In genomic region chr17:64128787-64129514, GRCh38 we compare ENCODE assay signal across 8 cellular contexts. TPM values are rescaled to one million over a fixed set of nuclear protein-coding genes. Genes with fewer than 3 reads are reported as not detected.
A peak's percentile ranks its signal among the peaks of the same experiment; 100 is the strongest.
DNase-seq lines count a peak whose midpoint lies in the region; ATAC-seq and TF ChIP-seq lines count a peak whose summit lies in the region.

No MANE protein-coding gene starts in this region.

- peak overlapping the region in 3 of 4 donors; percentile 43 to 97 (median 88) for H3K4me3 ChIP-seq in adrenal gland
- peak overlapping the region; percentile 80 for H3K4me3 ChIP-seq in iPS-20b (ENCODE audit: low read length)

- H3K36me3 ChIP-seq in ES-I3 (ENCODE audit: insufficient read depth, low read length) (no peaks in the 10 kb centered on the region), adrenal gland (replicated peaks in 1 of 2) (no peaks in the 10 kb centered on the region), iPS-20b (ENCODE audit: insufficient read depth, low read depth, low read length) (no peaks in the 10 kb centered on the region)

- peaks cover 9% of the 10 kb centered on the region for H3K36me3 Mint-ChIP-seq in IgD-negative memory B cell
- peaks cover 3 to 6% of the 10 kb centered on the region in 2 donors for H3K36me3 Mint-ChIP-seq in stimulated activated naive B cell treated with anti-CD40 and anti-IgM and Interleukin-4, amounts not matched to agents 10 μg/mL and 1 μg/mL and 100 μg/mL, for 72 hours

- H3K4me1 ChIP-seq in ES-I3 (ENCODE audit: insufficient read depth, low read length), result peaks cover 11% of the 10 kb centered on the region; the same call in 1 of the 2 replicates
- peaks cover 38 to 64% of the 10 kb centered on the region in 2 donors for H3K4me1 ChIP-seq in adrenal gland (replicated peaks in 1 of 2)
- peaks cover 6% of the 10 kb centered on the region; the same call in 1 of the 2 replicates for H3K4me1 ChIP-seq in iPS-20b (ENCODE audit: insufficient read depth, low read length)

- TF ChIP-seq POLR2A in adrenal gland (IDR thresholded peaks at IDR 0.05), result no peak

- H3K9ac ChIP-seq in ES-I3 (ENCODE audit: low read depth, low read length), result peak overlapping the region; percentile 57
- H3K9ac ChIP-seq in iPS-20b (ENCODE audit: low read depth, low read length), result peak overlapping the region; percentile 59; the same call in 1 of the 2 replicates

- intact Hi-C loops in adrenal gland (cut with DNase I), result no loop called here

- no peaks in the 10 kb centered on the region for H3K9me3 Mint-ChIP-seq in IgD-negative memory B cell
- no peaks in the 10 kb centered on the region for H3K9me3 Mint-ChIP-seq in stimulated activated naive B cell treated with anti-CD40 and anti-IgM and Interleukin-4, amounts not matched to agents 10 μg/mL and 1 μg/mL and 100 μg/mL, for 72 hours

- no peak for ATAC-seq in stimulated activated naive B cell treated with anti-CD40 and anti-IgM and Interleukin-4, amounts not matched to agents 10 μg/mL and 1 μg/mL and 100 μg/mL, for 72 hours (replicated peaks)
- ATAC-seq in GM18519 (IDR thresholded peaks at IDR 0.05; ENCODE audit: low FRiP score, unreplicated experiment), result no peak
- ATAC-seq in HG03025 (IDR thresholded peaks at IDR 0.05; ENCODE audit: low FRiP score, unreplicated experiment), result no peak

- H3K27me3 Mint-ChIP-seq in IgD-negative memory B cell, result no peaks in the 10 kb centered on the region
- no peaks in the 10 kb centered on the region for H3K27me3 Mint-ChIP-seq in stimulated activated naive B cell treated with anti-CD40 and anti-IgM and Interleukin-4, amounts not matched to agents 10 μg/mL and 1 μg/mL and 100 μg/mL, for 72 hours

- H3K9me3 ChIP-seq in ES-I3 (ENCODE audit: control insufficient read depth, insufficient read depth, low read length) (no peaks in the 10 kb centered on the region), adrenal gland (replicated peaks in 1 of 3) (no peaks in the 10 kb centered on the region), iPS-20b (ENCODE audit: insufficient read depth, low read depth, low read length) (no peaks in the 10 kb centered on the region)

- peak overlapping the region; percentile 33 to 94 (median 71) for H3K27ac Mint-ChIP-seq in IgD-negative memory B cell
- peak overlapping the region; percentile 51 for H3K27ac Mint-ChIP-seq in stimulated activated naive B cell treated with anti-CD40 and anti-IgM and Interleukin-4, amounts not matched to agents 10 μg/mL and 1 μg/mL and 100 μg/mL, for 72 hours

- H3K27ac ChIP-seq in adrenal gland (peak overlapping the region; percentile 79 to 98 (median 91)), iPS-20b (ENCODE audit: low read length) (no peak overlapping the region)

- H3K4me1 Mint-ChIP-seq in IgD-negative memory B cell, result peaks cover 8 to 26% (median 11%) of the 10 kb centered on the region in 3 donors
- H3K4me1 Mint-ChIP-seq in stimulated activated naive B cell treated with anti-CD40 and anti-IgM and Interleukin-4, amounts not matched to agents 10 μg/mL and 1 μg/mL and 100 μg/mL, for 72 hours, result peaks cover 28 to 43% of the 10 kb centered on the region in 2 donors

- WGBS in adrenal gland, 4 donors, result 6 to 11% (median 9%) methylated on average over 14 to 15 of the region's 15 CpGs

- no peak for TF ChIP-seq CTCF in adrenal gland (IDR thresholded peaks at IDR 0.05)

- DNase-seq in adrenal gland (peak in 2 of 7 donors; percentile 45 to 53), foreskin melanocyte (no peak)
- DNase-seq in stimulated activated naive B cell treated with anti-CD40 and anti-IgM and Interleukin-4, amounts not matched to agents 10 μg/mL and 1 μg/mL and 100 μg/mL, for 72 hours, result no peak

- H3K4me3 Mint-ChIP-seq in IgD-negative memory B cell, result peak overlapping the region; percentile 83 to 99 (median 86)
- peak overlapping the region; percentile 81 to 83 for H3K4me3 Mint-ChIP-seq in stimulated activated naive B cell treated with anti-CD40 and anti-IgM and Interleukin-4, amounts not matched to agents 10 μg/mL and 1 μg/mL and 100 μg/mL, for 72 hours

- no peaks in the 10 kb centered on the region for H3K27me3 ChIP-seq in adrenal gland
- H3K27me3 ChIP-seq in iPS-20b (ENCODE audit: insufficient read depth, low read length), result peaks cover 31% of the 10 kb centered on the region

RNA-seq across cellular contexts. Expression of gene ERN1, which starts 1.0 kb away (rescaled TPM):
- polyA plus RNA-seq in IgD-negative memory B cell (9.6 TPM), adrenal gland (10 to 100 TPM; 31.9 to 52.4 (median 32.6) TPM)
- 100 to 1,000 TPM in 5 of 8 donors, 10 to 100 TPM in 3; 47.7 to 205 (median 122) TPM for total RNA-seq in adrenal gland
